Comparison of ENCODE assay signal across 19 cellular contexts in genomic region chr2:235876099-235876679, GRCh38.
"Had no signal": no experiment of that assay in that cellular context is flagged by ENCODE, and none has a peak within 500 bp of the region (broad histone marks: within the 10 kb centered on the region; RNA-seq: fewer than 3 reads in every experiment).

No MANE protein-coding gene starts in this region.

- H3K9me3 ChIP-seq: neutrophil, psoas muscle had no signal

- H3K4me1 ChIP-seq: heart right ventricle, psoas muscle, spleen, tibial nerve had no signal

- H3K27ac ChIP-seq: dorsolateral prefrontal cortex, heart right ventricle, neutrophil, psoas muscle, spleen, tibial nerve had no signal

- H3K4me3 ChIP-seq: dorsolateral prefrontal cortex, heart right ventricle, psoas muscle, spleen, tibial nerve had no signal

- H3K27me3 ChIP-seq: dorsolateral prefrontal cortex, heart right ventricle, neutrophil, spleen, tibial nerve had no signal

- DNase-seq: cortex of kidney; dorsolateral prefrontal cortex; effector CD8-positive, alpha-beta T cell; heart right ventricle; hypothalamus; kidney glomerular epithelial cell; mesendoderm; naive B cell; psoas muscle; retina; spleen; stimulated activated CD4-positive, alpha-beta T cell treated with anti-CD3 and anti-CD28 coated beads, Interleukin-15, amount 100 ng/mL, for 24 hours; stimulated activated CD4-positive, alpha-beta T cell treated with anti-CD3 and anti-CD28 coated beads, Interleukin-1b, Interleukin-23, amount 100 ng/mL, for 48 hours; stimulated activated CD4-positive, alpha-beta T cell treated with anti-CD3 and anti-CD28 coated beads, Interleukin-4, amount 100 ng/mL, for 24 hours had no signal

- H3K36me3 ChIP-seq: heart right ventricle, neutrophil, spleen had no signal

- FAIRE-seq: endometrium, frontal cortex, islet of Langerhans had no signal
